Comparison of ENCODE assay signal across 1 cellular context in the genomic region with DNA sequence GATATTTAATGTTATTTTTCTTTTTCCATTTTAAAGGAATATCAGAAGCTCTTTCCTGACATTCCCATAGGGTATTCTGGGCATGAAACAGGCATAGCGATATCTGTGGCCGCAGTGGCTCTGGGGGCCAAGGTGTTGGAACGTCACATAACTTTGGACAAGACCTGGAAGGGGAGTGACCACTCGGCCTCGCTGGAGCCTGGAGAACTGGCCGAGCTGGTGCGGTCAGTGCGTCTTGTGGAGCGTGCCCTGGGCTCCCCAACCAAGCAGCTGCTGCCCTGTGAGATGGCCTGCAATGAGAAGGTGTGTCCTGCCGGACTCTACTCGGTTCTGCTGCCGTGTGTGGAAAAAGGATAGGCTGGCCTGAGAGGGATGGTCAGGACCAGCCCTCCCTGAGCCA.
TF ChIP-seq lines count a peak whose summit lies in the region.

No MANE protein-coding gene starts in this region.

TF ChIP-seq in WTC11, 78 proteins besides CTCF, POLR2A, EP300 and RAD21 (continued from another document):
- TF ChIP-seq ZNF263 (CRISPR knock-in tag; IDR thresholded peaks at IDR 0.05; ENCODE audit: low read depth) (no peak), ATF1 (CRISPR knock-in tag; IDR thresholded peaks at IDR 0.05) (no peak), FOXP1 (CRISPR knock-in tag; IDR thresholded peaks at IDR 0.05; ENCODE audit: borderline replicate concordance) (no peak), NR1H2 (CRISPR knock-in tag; IDR thresholded peaks at IDR 0.05) (no peak), ZNF138 (CRISPR knock-in tag; conservative IDR thresholded peaks at IDR 0.05) (no peak), ZNF396 (CRISPR knock-in tag; IDR thresholded peaks at IDR 0.05; ENCODE audit: borderline replicate concordance) (no peak)
- TF ChIP-seq, protein P1, sequence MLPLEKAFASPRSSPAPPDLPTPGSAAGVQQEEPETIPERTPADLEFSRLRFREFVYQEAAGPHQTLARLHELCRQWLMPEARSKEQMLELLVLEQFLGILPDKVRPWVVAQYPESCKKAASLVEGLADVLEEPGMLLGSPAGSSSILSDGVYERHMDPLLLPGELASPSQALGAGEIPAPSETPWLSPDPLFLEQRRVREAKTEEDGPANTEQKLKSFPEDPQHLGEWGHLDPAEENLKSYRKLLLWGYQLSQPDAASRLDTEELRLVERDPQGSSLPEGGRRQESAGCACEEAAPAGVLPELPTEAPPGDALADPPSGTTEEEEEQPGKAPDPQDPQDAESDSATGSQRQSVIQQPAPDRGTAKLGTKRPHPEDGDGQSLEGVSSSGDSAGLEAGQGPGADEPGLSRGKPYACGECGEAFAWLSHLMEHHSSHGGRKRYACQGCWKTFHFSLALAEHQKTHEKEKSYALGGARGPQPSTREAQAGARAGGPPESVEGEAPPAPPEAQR (CRISPR knock-in tag; IDR thresholded peaks at IDR 0.05) = no peak
- TF ChIP-seq, protein P2, sequence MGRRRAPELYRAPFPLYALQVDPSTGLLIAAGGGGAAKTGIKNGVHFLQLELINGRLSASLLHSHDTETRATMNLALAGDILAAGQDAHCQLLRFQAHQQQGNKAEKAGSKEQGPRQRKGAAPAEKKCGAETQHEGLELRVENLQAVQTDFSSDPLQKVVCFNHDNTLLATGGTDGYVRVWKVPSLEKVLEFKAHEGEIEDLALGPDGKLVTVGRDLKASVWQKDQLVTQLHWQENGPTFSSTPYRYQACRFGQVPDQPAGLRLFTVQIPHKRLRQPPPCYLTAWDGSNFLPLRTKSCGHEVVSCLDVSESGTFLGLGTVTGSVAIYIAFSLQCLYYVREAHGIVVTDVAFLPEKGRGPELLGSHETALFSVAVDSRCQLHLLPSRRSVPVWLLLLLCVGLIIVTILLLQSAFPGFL (CRISPR knock-in tag; IDR thresholded peaks at IDR 0.05; ENCODE audit: borderline replicate concordance) = no peak
